In the genomic region with DNA sequence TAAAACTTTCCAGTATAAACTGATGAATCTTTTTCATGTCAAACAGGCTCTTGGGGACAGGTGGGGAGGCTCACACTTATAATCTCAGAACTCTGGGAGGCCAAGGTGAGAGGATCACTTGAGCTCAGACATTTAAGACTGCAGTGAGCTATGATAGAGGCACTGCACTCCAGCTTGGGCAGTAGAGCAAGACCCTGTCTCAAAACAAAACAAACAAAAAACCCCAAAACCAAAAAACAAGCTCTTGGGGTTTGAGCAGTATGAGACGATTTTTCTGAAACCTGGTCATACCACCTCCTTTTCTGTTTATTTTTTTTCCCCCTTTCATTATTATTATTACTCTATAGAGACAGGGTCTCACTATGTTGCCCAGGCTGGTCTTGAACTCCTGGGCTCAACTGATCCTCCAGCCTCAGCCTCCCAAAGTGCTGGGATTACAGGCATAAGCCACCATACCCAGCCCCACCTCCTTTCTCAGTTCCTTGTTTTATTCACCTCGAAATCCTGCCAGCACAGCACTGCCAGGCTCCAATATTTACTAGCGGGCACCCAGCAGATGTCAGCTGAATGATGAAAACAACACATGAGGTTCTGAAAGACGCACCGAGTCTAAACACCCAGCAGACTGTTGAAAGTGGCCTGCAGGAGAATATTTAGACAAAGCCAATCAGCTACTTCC, we compare ENCODE assay signal across 9 cellular contexts. TPM values are rescaled to one million over a fixed set of nuclear protein-coding genes. Genes with fewer than 3 reads are reported as not detected.
DNase-seq lines count a peak whose midpoint lies in the region; ATAC-seq and TF ChIP-seq lines count a peak whose summit lies in the region.
"Had no signal": no experiment of that assay in that cellular context is flagged by ENCODE, and none has a peak within 500 bp of the region (broad histone marks: within the 10 kb centered on the region; RNA-seq: fewer than 3 reads in every experiment).

No MANE protein-coding gene starts in this region.

- TF ChIP-seq POLR2A in esophagus squamous epithelium (IDR thresholded peaks at IDR 0.05) = no peak
- no peak for TF ChIP-seq POLR2A in stomach (IDR thresholded peaks at IDR 0.05)

- H3K27ac ChIP-seq in esophagus squamous epithelium = no peak overlapping the region
- H3K27ac ChIP-seq in stomach = no peak overlapping the region

- peak; percentile 62 for ATAC-seq in GM18502 (IDR thresholded peaks at IDR 0.05; ENCODE audit: poor library complexity, unreplicated experiment)
- ATAC-seq in GM21447 (IDR thresholded peaks at IDR 0.05; ENCODE audit: unreplicated experiment) = peak; percentile 49
- ATAC-seq in HG03354 (IDR thresholded peaks at IDR 0.05; ENCODE audit: poor library complexity, severe bottlenecking, unreplicated experiment) = peak; percentile 61
- ATAC-seq in memory B cell (ENCODE audit: low read depth) = peak; percentile 65
- no peak for ATAC-seq in HG02798 (IDR thresholded peaks at IDR 0.05; ENCODE audit: poor library complexity, unreplicated experiment)

- H3K27me3 ChIP-seq in esophagus squamous epithelium = no peaks in the 10 kb centered on the region
- no peaks in the 10 kb centered on the region for H3K27me3 ChIP-seq in stomach

- H3K4me3 ChIP-seq in esophagus squamous epithelium (no peak overlapping the region), stomach (no peak overlapping the region)

- no peak overlapping the region for H3K4me3 Mint-ChIP-seq in memory B cell

- 50 to 74% methylated on average over 4 to 5 of the region's 5 CpGs for WGBS in esophagus squamous epithelium, 2 donors
- WGBS in stomach, 5 donors = 81 to 92% (median 89%) methylated on average over 5 of the region's 5 CpGs

- no peaks in the 10 kb centered on the region for H3K9me3 Mint-ChIP-seq in memory B cell

- intact Hi-C loops in esophagus squamous epithelium (cut with DNase I) (no loop called here), stomach (cut with DNase I; ENCODE audit: low total_unique reads) (no loop called here)

- H3K4me1 ChIP-seq in esophagus squamous epithelium (peaks cover 0 to 47% (median 11%) of the 10 kb centered on the region in 3 donors), stomach (peaks cover 0 to 12% (median 4%) of the 10 kb centered on the region in 4 donors)

- H3K36me3 ChIP-seq in esophagus squamous epithelium (no peaks in the 10 kb centered on the region), stomach (no peaks in the 10 kb centered on the region)

- no peak overlapping the region for H3K27ac Mint-ChIP-seq in memory B cell

- no peaks in the 10 kb centered on the region for H3K9me3 ChIP-seq in esophagus squamous epithelium
- H3K9me3 ChIP-seq in stomach = no peaks in the 10 kb centered on the region
- H3K9me3 ChIP-seq: Caco-2 had no signal

- H3K4me1 Mint-ChIP-seq in memory B cell = peaks cover 10% of the 10 kb centered on the region

- no peak for DNase-seq in memory B cell (ENCODE audit: low spot score in 2 of 2)
- DNase-seq in esophagus squamous epithelium (lab: John Stamatoyannopoulos, UW) = no peak
- DNase-seq in stimulated activated CD4-positive, alpha-beta T cell treated with anti-CD3 and anti-CD28 coated beads, Interleukin-12 subunit alpha, Interleukin-12 subunit beta, amount 100 ng/mL, for 4 hours = no peak
- DNase-seq in stomach = no peak
- DNase-seq: Caco-2 had no signal

- no peaks in the 10 kb centered on the region for H3K27me3 Mint-ChIP-seq in memory B cell

- no peak for TF ChIP-seq EP300 in stomach (IDR thresholded peaks at IDR 0.05)

- H3K36me3 Mint-ChIP-seq in memory B cell = no peaks in the 10 kb centered on the region

- TF ChIP-seq CTCF in esophagus squamous epithelium (IDR thresholded peaks at IDR 0.05) (no peak), stomach (IDR thresholded peaks at IDR 0.05) (no peak)

RNA-seq across cellular contexts. Expression of a gene that starts 19.5 kb away (rescaled TPM):
- total RNA-seq in esophagus squamous epithelium = 10 to 100 TPM; 15.4 to 37.4 (median 19.9) TPM
- total RNA-seq in stomach = 100 to 1,000 TPM in 2 of 5 donors, 10 to 100 TPM in 3; 33.3 to 137 (median 92.7) TPM
- 1 to 10 TPM; 5.4 to 7.9 (median 7.8) TPM for polyA plus RNA-seq in stomach
